In the genomic region with DNA sequence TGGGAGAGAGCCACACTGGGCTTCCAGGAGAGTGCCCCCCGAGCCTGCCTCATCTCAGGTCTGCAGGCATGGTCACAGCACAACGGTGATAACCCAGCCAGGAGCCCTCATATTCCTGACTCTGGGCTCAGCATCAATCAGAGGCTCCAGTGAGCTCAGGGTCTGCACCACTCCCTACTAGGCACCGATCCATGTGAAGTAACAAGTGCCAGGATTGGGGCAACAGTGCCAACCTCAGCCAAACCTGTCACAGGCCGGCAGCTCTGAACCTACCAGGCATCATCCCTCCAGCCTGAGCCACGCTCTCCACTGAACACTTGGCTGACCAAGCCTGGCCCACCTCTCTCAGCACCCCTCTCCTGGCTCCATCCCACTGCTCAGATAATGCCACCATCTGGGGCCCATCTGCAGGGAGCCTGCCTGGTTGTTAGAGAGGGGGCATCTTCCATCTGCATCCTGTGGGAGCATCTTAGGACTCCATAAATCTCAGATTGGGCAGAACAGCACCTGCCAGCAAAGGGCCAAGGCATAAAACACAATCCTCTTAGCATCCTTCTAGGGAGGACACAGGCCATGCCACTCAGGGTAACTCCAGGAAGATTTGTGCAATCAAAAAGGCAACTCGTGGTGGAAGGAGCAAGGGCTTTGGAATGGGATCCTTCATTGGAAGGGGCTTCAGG, we compare ENCODE assay signal across 30 cellular contexts.
"Had no signal": no experiment of that assay in that cellular context is flagged by ENCODE, and none has a peak within 500 bp of the region (broad histone marks: within the 10 kb centered on the region; RNA-seq: fewer than 3 reads in every experiment).

No MANE protein-coding gene starts in this region.

- H3K4me1 ChIP-seq: ascending aorta, esophagus muscularis mucosa, foreskin keratinocyte, heart left ventricle, pancreas, prostate gland, vagina had no signal

- DNase-seq: activated CD4-positive, alpha-beta T cell treated with anti-CD3 and anti-CD28 coated beads for 48 hours; activated CD4-positive, alpha-beta T cell treated with anti-CD3 and anti-CD28 coated beads, Interleukin-2, amount 50 U/mL, for 48 hours; activated CD8-positive, alpha-beta memory T cell treated with anti-CD3 and anti-CD28 coated beads for 24 hours; activated effector memory CD4-positive, alpha-beta T cell treated with anti-CD3 and anti-CD28 coated beads, Interleukin-2, amount 50 U/mL, for 16 hours; activated naive CD4-positive, alpha-beta T cell treated with anti-CD3 and anti-CD28 coated beads for 36 hours; activated naive CD8-positive, alpha-beta T cell treated with anti-CD3 and anti-CD28 coated beads, Interleukin-2, amount 10 ng/mL, durations not matched to agents 7 days and 5 days; activated T-cell treated with anti-CD3 and anti-CD28 coated beads, Interleukin-2, amount 50 U/mL, for 1 hour; brain microvascular endothelial cell; caudate nucleus; foreskin keratinocyte; heart left ventricle; hypothalamus; left ventricle myocardium superior; mucosa of descending colon; pancreas; retina; stimulated activated CD4-positive, alpha-beta T cell treated with anti-CD3 and anti-CD28 coated beads, Interleukin-4, amount 100 ng/mL, for 24 hours; trophoblast cell had no signal

- H3K36me3 Mint-ChIP-seq: activated naive CD8-positive, alpha-beta T cell treated with anti-CD3 and anti-CD28 coated beads, Interleukin-2, amount 10 ng/mL, durations not matched to agents 7 days and 5 days; stimulated activated effector memory CD8-positive, alpha-beta T cell treated with anti-CD3 and anti-CD28 coated beads, Interleukin-12 subunit alpha, Interleukin-12 subunit beta, amount 100 ng/mL, for 72 hours had no signal

- H3K4me3 ChIP-seq: ascending aorta, esophagus muscularis mucosa, heart left ventricle, mucosa of descending colon, pancreas, prostate gland, skin epidermis, thoracic aorta, vagina had no signal

- H3K9me3 ChIP-seq: ascending aorta, esophagus muscularis mucosa, heart left ventricle, mucosa of descending colon, pancreas, prostate gland, thoracic aorta, vagina had no signal

- H3K27me3 ChIP-seq: ascending aorta, brain microvascular endothelial cell, pancreas, vagina had no signal

- H3K27ac Mint-ChIP-seq: activated naive CD4-positive, alpha-beta T cell treated with anti-CD3 and anti-CD28 coated beads for 36 hours; activated naive CD8-positive, alpha-beta T cell treated with anti-CD3 and anti-CD28 coated beads, Interleukin-2, amount 10 ng/mL, durations not matched to agents 7 days and 5 days; activated T-helper 1 cell treated with anti-CD3 and anti-CD28 coated beads, Interleukin-12 subunit alpha, Interleukin-12 subunit beta, Interleukin-2, Interleukin-4 antibody, amounts not matched to agents 30 ng/mL and 10 ng/mL and 1 ng/mL, durations not matched to agents 14 hours and 24 hours and 36 hours; dendritic cell treated with granulocyte-macrophage colony-stimulating factor and Interleukin-4, amounts not matched to agents 40 ng/mL and 50 ng/mL, for 4 days; nephron; stimulated activated effector memory CD8-positive, alpha-beta T cell treated with anti-CD3 and anti-CD28 coated beads, Interleukin-12 subunit alpha, Interleukin-12 subunit beta, amount 100 ng/mL, for 72 hours; stimulated activated naive CD8-positive, alpha-beta T cell treated with anti-CD3 and anti-CD28 coated beads, Interleukin-15, Interleukin-2, amounts not matched to agents 100 ng/mL and 50 ng/mL, for 24 hours had no signal

- H3K4me1 Mint-ChIP-seq: activated naive CD8-positive, alpha-beta T cell treated with anti-CD3 and anti-CD28 coated beads, Interleukin-2, amount 10 ng/mL, durations not matched to agents 7 days and 5 days; nephron; stimulated activated effector memory CD8-positive, alpha-beta T cell treated with anti-CD3 and anti-CD28 coated beads, Interleukin-12 subunit alpha, Interleukin-12 subunit beta, amount 100 ng/mL, for 72 hours had no signal

- H3K9me3 Mint-ChIP-seq: activated naive CD4-positive, alpha-beta T cell treated with anti-CD3 and anti-CD28 coated beads for 36 hours; activated naive CD8-positive, alpha-beta T cell treated with anti-CD3 and anti-CD28 coated beads, Interleukin-2, amount 10 ng/mL, durations not matched to agents 7 days and 5 days; activated T-helper 1 cell treated with anti-CD3 and anti-CD28 coated beads, Interleukin-12 subunit alpha, Interleukin-12 subunit beta, Interleukin-2, Interleukin-4 antibody, amounts not matched to agents 30 ng/mL and 10 ng/mL and 1 ng/mL, durations not matched to agents 14 hours and 24 hours and 36 hours; dendritic cell treated with granulocyte-macrophage colony-stimulating factor and Interleukin-4, amounts not matched to agents 40 ng/mL and 50 ng/mL, for 4 days; nephron; stimulated activated effector memory CD8-positive, alpha-beta T cell treated with anti-CD3 and anti-CD28 coated beads, Interleukin-12 subunit alpha, Interleukin-12 subunit beta, amount 100 ng/mL, for 72 hours; stimulated activated naive CD8-positive, alpha-beta T cell treated with anti-CD3 and anti-CD28 coated beads, Interleukin-15, Interleukin-2, amounts not matched to agents 100 ng/mL and 50 ng/mL, for 24 hours had no signal

- ATAC-seq: foreskin keratinocyte; heart left ventricle; left ventricle myocardium superior; mucosa of descending colon; pancreas; sciatic nerve; stimulated activated effector memory CD8-positive, alpha-beta T cell treated with anti-CD3 and anti-CD28 coated beads, Interleukin-12 subunit alpha, Interleukin-12 subunit beta, amount 100 ng/mL, for 72 hours had no signal

- H3K36me3 ChIP-seq: ascending aorta, brain microvascular endothelial cell, esophagus muscularis mucosa, heart left ventricle, pancreas, prostate gland, thoracic aorta, vagina had no signal

- H3K27ac ChIP-seq: ascending aorta, brain microvascular endothelial cell, esophagus muscularis mucosa, foreskin keratinocyte, heart left ventricle, pancreas, prostate gland, skin epidermis, thoracic aorta, vagina had no signal

- FAIRE-seq: pancreas had no signal

- H3K4me3 Mint-ChIP-seq: activated naive CD4-positive, alpha-beta T cell treated with anti-CD3 and anti-CD28 coated beads for 36 hours; activated naive CD8-positive, alpha-beta T cell treated with anti-CD3 and anti-CD28 coated beads, Interleukin-2, amount 10 ng/mL, durations not matched to agents 7 days and 5 days; activated T-helper 1 cell treated with anti-CD3 and anti-CD28 coated beads, Interleukin-12 subunit alpha, Interleukin-12 subunit beta, Interleukin-2, Interleukin-4 antibody, amounts not matched to agents 30 ng/mL and 10 ng/mL and 1 ng/mL, durations not matched to agents 14 hours and 24 hours and 36 hours; dendritic cell treated with granulocyte-macrophage colony-stimulating factor and Interleukin-4, amounts not matched to agents 40 ng/mL and 50 ng/mL, for 4 days; nephron; stimulated activated effector memory CD8-positive, alpha-beta T cell treated with anti-CD3 and anti-CD28 coated beads, Interleukin-12 subunit alpha, Interleukin-12 subunit beta, amount 100 ng/mL, for 72 hours; stimulated activated naive CD8-positive, alpha-beta T cell treated with anti-CD3 and anti-CD28 coated beads, Interleukin-15, Interleukin-2, amounts not matched to agents 100 ng/mL and 50 ng/mL, for 24 hours had no signal
